In genomic region chr18:25830787-25831186, GRCh38 we compare ENCODE assay signal across 13 cellular contexts.
DNase-seq lines count a peak whose midpoint lies in the region; ATAC-seq, FAIRE-seq and TF ChIP-seq lines count a peak whose summit lies in the region.
"Had no signal": no experiment of that assay in that cellular context is flagged by ENCODE, and none has a peak within 500 bp of the region (broad histone marks: within the 10 kb centered on the region; RNA-seq: fewer than 3 reads in every experiment).

No MANE protein-coding gene starts in this region.

- no peak overlapping the region for H4K5ac ChIP-seq in mesendoderm (ENCODE audit: low read length)

- no peak overlapping the region for H4K8ac ChIP-seq in mesendoderm (ENCODE audit: low read depth, low read length)

- no peak overlapping the region for H2BK15ac ChIP-seq in mesendoderm (replicated peaks; ENCODE audit: low read depth)

- no CpG with 5 or more reads among the region's 2 CpGs for WGBS in mesendoderm (ENCODE audit: extremely low coverage, insufficient coverage, low lambda C conversion rate)

- H3K79me2 ChIP-seq in mesendoderm (ENCODE audit: control insufficient read depth, insufficient read depth, low read length), result no peaks in the 10 kb centered on the region

- no peak overlapping the region for H3K23ac ChIP-seq in mesendoderm (ENCODE audit: low read length)

- no peaks in the 10 kb centered on the region for H3K9me3 ChIP-seq in breast epithelium

- H3K4me2 ChIP-seq in mesendoderm (ENCODE audit: low read length), result no peak overlapping the region

- no peak overlapping the region for H2AK5ac ChIP-seq in mesendoderm (ENCODE audit: low read length)

- DNase-seq in MCF 10A (ENCODE audit: unreplicated experiment) (peak; percentile 40), breast epithelium (ENCODE audit: low spot score in 2 of 2) (no peak), fibroblast of mammary gland (ENCODE audit: low read depth) (peak; percentile 87), mesendoderm (peak; percentile 25), urothelium cell line (ENCODE audit: low spot score) (peak; percentile 2), D341Med (ENCODE audit: low spot score) (no peak)
- DNase-seq in activated CD4-positive, alpha-beta T cell treated with anti-CD3 and anti-CD28 coated beads for 48 hours, result no peak
- DNase-seq: activated CD8-positive, alpha-beta memory T cell treated with anti-CD3 and anti-CD28 coated beads, Interleukin-2, amount 50 U/mL, for 4 hours; NCI-H1930 had no signal

- H3K4me3 Mint-ChIP-seq in MCF 10A (ENCODE audit: unreplicated experiment), result no peak overlapping the region
- H3K4me3 Mint-ChIP-seq: T-helper 2 cell treated with Interferon-gamma antibody and Interleukin-4, amounts not matched to agents 5 μg/mL and 100 μg/mL, for 36 hours had no signal

- intact Hi-C loops in MCF 10A (cut with micrococcal nuclease) (no loop called here), breast epithelium (cut with DNase I; ENCODE audit: low total_unique reads) (no loop called here)

- no peak for FAIRE-seq in urothelium cell line (lab: Jason Lieb, UNC)

- CTCF ChIA-PET in MCF 10A (lab: Yijun Ruan, JAX), result interaction anchor here (0.5 to 1.6 kb wide), 4 partner anchors 12 to 790 kb away, joined by 3 read pairs; no protein-coding TSS in a partner anchor

- TF ChIP-seq POLR2A in breast epithelium (IDR thresholded peaks at IDR 0.05), result no peak

- ATAC-seq in HG02840 (IDR thresholded peaks at IDR 0.05; ENCODE audit: low FRiP score, unreplicated experiment), result no peak

- H3K36me3 ChIP-seq in breast epithelium, result no peaks in the 10 kb centered on the region
- no peaks in the 10 kb centered on the region for H3K36me3 ChIP-seq in mesendoderm (ENCODE audit: control insufficient read depth, insufficient read depth, low read length)

- no peaks in the 10 kb centered on the region for H3K36me3 Mint-ChIP-seq in MCF 10A (ENCODE audit: insufficient read depth, unreplicated experiment)
- H3K36me3 Mint-ChIP-seq: brain had no signal

- TF ChIP-seq CTCF in MCF 10A (IDR thresholded peaks at IDR 0.05; ENCODE audit: unreplicated experiment) (no peak), breast epithelium (IDR thresholded peaks at IDR 0.05) (no peak), fibroblast of mammary gland (conservative IDR thresholded peaks at IDR 0.05; ENCODE audit: control insufficient read depth, insufficient read depth, low read depth, low read length) (no peak)

- H3K27ac Mint-ChIP-seq in MCF 10A (ENCODE audit: low read depth, unreplicated experiment), result no peak overlapping the region
- H3K27ac Mint-ChIP-seq: T-helper 2 cell treated with Interferon-gamma antibody and Interleukin-4, amounts not matched to agents 5 μg/mL and 100 μg/mL, for 36 hours had no signal

- H3K27me3 ChIP-seq in breast epithelium (no peaks in the 10 kb centered on the region), mesendoderm (ENCODE audit: insufficient read depth, low read length, poor library complexity) (no peaks in the 10 kb centered on the region)
- H3K27me3 ChIP-seq: foreskin keratinocyte had no signal

- H3K9ac ChIP-seq in mesendoderm (ENCODE audit: low read length), result no peak overlapping the region

- no peaks in the 10 kb centered on the region for H3K79me1 ChIP-seq in mesendoderm (ENCODE audit: low read length)

- H3K4me1 Mint-ChIP-seq in MCF 10A (ENCODE audit: insufficient read depth, unreplicated experiment), result peaks cover 13% of the 10 kb centered on the region

- POLR2A ChIA-PET in MCF 10A (lab: Yijun Ruan, JAX), result no interaction called here

- H3K27ac ChIP-seq in breast epithelium (no peak overlapping the region), mesendoderm (ENCODE audit: low read depth, low read length) (no peak overlapping the region)
- H3K27ac ChIP-seq: foreskin keratinocyte had no signal

- no peak overlapping the region for H2BK120ac ChIP-seq in mesendoderm (ENCODE audit: low read depth, low read length)

- no peak overlapping the region for H3K4ac ChIP-seq in mesendoderm (ENCODE audit: low read depth, low read length)

- H2BK5ac ChIP-seq in mesendoderm (ENCODE audit: low read length), result no peak overlapping the region

- H3K4me1 ChIP-seq in breast epithelium, result no peaks in the 10 kb centered on the region
- no peaks in the 10 kb centered on the region for H3K4me1 ChIP-seq in mesendoderm (ENCODE audit: control insufficient read depth, low read depth, low read length)
- H3K4me1 ChIP-seq: foreskin keratinocyte had no signal

- H3K27me3 Mint-ChIP-seq in MCF 10A (ENCODE audit: insufficient read depth, unreplicated experiment), result no peaks in the 10 kb centered on the region

- H3K56ac ChIP-seq in mesendoderm (ENCODE audit: low read length), result no peak overlapping the region

- no peak overlapping the region for H3K18ac ChIP-seq in mesendoderm (ENCODE audit: low read length)

- no TSS peak for BruUV-seq in MCF 10A (replicated peaks; lab: Mats Ljungman, UMichigan)

- H3K9me3 Mint-ChIP-seq in MCF 10A (ENCODE audit: unreplicated experiment), result no peaks in the 10 kb centered on the region
- H3K9me3 Mint-ChIP-seq: T-helper 2 cell treated with Interferon-gamma antibody and Interleukin-4, amounts not matched to agents 5 μg/mL and 100 μg/mL, for 36 hours had no signal

- H3K4me3 ChIP-seq in breast epithelium (no peak overlapping the region), fibroblast of mammary gland (ENCODE audit: control insufficient read depth, low read depth, low read length) (no peak overlapping the region), mesendoderm (ENCODE audit: low read length) (no peak overlapping the region)

Comparison
In these comparisons a context has a peak if more than half of its experiments do, and no peak if none do; other contexts are left out.
1. DNase-seq: peak in MCF 10A (single experiment), fibroblast of mammary gland (single experiment), mesendoderm (single experiment) and urothelium cell line (single experiment); none in breast epithelium (0 of 2), activated CD4-positive, alpha-beta T cell treated with anti-CD3 and anti-CD28 coated beads for 48 hours (single experiment) and D341Med (single experiment).